ENCODE assay signal across 1 cellular context in the genomic region with DNA sequence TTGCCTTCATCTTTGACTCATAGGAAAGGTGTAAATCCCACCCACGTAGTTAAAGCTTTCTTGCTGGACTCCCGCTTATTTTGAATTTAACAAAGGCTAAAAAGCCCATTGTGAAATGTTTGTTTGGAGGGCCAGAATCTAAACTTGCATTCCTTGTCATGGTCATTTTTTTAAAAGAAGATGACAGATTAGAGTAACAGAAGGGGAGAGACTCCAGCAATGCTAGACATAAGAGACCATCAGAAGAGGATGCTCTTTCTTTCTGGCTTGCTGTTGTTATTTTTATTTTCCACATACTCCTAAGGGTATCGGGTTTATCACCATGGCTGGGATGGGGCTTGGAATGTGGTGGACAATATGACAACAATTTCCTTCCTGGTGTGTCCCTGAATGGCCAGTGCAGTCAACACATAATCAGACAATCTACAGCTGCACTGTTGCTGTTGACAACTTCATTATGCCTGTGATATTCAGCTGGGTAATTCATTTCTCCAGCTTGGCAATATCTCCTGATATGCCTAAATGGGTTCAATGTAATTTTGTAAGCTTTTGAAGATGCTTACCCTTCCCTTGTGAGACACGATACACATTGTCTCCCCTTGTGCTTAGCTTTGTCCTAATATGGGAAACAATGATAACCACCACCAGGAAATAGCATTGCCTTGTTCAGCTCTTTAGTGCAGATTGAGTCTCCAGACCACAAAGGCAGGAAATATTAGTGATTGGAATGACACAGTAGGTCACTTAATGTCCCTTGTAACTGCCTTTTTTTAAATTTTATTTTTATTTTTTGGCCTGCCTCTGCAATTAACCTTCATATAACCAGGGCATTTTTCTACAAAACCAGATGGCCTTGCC.
TF ChIP-seq lines count a peak whose summit lies in the region.

No MANE protein-coding gene starts in this region.

TF ChIP-seq in IMR-90, 13 proteins besides CTCF, POLR2A, EP300 and RAD21:
- no peak for TF ChIP-seq CHD1 (IDR thresholded peaks at IDR 0.05; ENCODE audit: low read depth, low read length)
- TF ChIP-seq CEBPB (IDR thresholded peaks at IDR 0.05; ENCODE audit: low read depth, low read length) = no peak
- TF ChIP-seq MAFK (IDR thresholded peaks at IDR 0.05; ENCODE audit: low read depth, low read length) = no peak
- TF ChIP-seq MXI1 (IDR thresholded peaks at IDR 0.05; ENCODE audit: borderline replicate concordance, low read depth, low read length) = no peak
- no peak for TF ChIP-seq RCOR1 (IDR thresholded peaks at IDR 0.05; ENCODE audit: insufficient replicate concordance, low read length)
- TF ChIP-seq, protein P1, sequence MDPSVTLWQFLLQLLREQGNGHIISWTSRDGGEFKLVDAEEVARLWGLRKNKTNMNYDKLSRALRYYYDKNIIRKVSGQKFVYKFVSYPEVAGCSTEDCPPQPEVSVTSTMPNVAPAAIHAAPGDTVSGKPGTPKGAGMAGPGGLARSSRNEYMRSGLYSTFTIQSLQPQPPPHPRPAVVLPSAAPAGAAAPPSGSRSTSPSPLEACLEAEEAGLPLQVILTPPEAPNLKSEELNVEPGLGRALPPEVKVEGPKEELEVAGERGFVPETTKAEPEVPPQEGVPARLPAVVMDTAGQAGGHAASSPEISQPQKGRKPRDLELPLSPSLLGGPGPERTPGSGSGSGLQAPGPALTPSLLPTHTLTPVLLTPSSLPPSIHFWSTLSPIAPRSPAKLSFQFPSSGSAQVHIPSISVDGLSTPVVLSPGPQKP (IDR thresholded peaks at IDR 0.05; ENCODE audit: borderline replicate concordance, low read depth, low read length) = no peak
- TF ChIP-seq BHLHE40 (IDR thresholded peaks at IDR 0.05; ENCODE audit: low read depth, low read length) = no peak
- no peak for TF ChIP-seq NFE2L2 (IDR thresholded peaks at IDR 0.05; ENCODE audit: low read depth, low read length)
- TF ChIP-seq, protein P2, sequence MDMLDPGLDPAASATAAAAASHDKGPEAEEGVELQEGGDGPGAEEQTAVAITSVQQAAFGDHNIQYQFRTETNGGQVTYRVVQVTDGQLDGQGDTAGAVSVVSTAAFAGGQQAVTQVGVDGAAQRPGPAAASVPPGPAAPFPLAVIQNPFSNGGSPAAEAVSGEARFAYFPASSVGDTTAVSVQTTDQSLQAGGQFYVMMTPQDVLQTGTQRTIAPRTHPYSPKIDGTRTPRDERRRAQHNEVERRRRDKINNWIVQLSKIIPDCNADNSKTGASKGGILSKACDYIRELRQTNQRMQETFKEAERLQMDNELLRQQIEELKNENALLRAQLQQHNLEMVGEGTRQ (IDR thresholded peaks at IDR 0.05; ENCODE audit: low read depth, low read length) = no peak
- TF ChIP-seq RFX5 (IDR thresholded peaks at IDR 0.05; ENCODE audit: low read depth, low read length) = no peak
- no peak for TF ChIP-seq MAZ (IDR thresholded peaks at IDR 0.05; ENCODE audit: borderline replicate concordance, low read depth, low read length)
- TF ChIP-seq FOS (IDR thresholded peaks at IDR 0.05; ENCODE audit: low read depth, low read length) = no peak
- TF ChIP-seq SMC3 (IDR thresholded peaks at IDR 0.05; ENCODE audit: low read depth, low read length) = no peak
